ENCODE assay signal across 1 cellular context in the genomic region with DNA sequence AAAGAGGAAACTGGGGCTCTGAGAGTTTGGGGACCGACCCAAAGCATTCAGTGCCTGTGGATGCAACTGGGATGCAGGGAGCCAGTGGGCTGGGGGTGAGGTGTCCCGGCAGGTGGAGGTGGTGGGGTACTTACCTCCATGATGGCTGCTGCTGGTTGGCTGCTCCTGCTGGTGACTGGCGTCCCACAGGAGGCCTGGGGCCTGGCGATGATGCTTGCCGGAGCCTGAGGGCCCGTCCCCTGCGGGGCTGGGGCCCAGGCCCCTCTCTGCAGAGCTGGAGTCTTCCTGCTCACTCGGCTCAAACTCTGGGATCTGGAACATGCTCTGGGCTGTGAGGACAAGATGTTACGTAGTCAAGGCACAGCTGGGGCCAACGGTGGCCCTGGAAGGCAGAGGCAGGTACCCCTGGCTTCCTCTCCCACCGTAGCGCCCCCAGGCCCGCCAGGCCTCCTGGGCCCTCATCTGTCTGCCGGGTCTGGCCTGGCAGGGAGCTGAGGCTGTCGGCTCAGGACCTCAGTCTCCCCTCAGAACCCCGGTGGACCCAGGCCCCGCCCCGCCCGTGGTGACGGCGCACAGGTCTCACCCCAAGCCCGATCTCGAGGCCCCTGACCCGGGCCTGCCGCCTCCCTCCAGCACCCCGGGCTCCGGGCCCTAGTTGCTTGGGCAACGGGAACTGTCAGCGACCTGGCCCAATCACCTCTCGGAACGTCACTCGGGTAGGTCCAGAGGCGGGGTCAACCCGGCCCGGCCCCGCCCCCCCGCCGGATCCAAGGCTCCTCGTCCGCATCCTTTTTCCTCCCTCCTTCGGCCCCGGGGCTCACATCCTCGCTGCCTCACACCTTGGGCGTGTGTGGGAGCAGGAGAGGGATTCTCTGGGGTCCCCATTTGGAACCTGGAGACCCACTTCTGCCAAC.
TF ChIP-seq lines count a peak whose summit lies in the region.

A gene (minus strand): TSS at position 618 of the 914 bp plus-strand sequence. CDS start 297 bp downstream, at position 321.

TF ChIP-seq in HepG2, 621 proteins besides CTCF, POLR2A, EP300 and RAD21 (continued from another document and continues in another):
- TF ChIP-seq, protein P1, sequence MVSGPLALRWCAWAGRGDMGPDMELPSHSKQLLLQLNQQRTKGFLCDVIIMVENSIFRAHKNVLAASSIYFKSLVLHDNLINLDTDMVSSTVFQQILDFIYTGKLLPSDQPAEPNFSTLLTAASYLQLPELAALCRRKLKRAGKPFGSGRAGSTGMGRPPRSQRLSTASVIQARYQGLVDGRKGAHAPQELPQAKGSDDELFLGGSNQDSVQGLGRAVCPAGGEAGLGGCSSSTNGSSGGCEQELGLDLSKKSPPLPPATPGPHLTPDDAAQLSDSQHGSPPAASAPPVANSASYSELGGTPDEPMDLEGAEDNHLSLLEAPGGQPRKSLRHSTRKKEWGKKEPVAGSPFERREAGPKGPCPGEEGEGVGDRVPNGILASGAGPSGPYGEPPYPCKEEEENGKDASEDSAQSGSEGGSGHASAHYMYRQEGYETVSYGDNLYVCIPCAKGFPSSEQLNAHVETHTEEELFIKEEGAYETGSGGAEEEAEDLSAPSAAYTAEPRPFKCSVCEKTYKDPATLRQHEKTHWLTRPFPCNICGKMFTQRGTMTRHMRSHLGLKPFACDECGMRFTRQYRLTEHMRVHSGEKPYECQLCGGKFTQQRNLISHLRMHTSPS (CRISPR knock-in tag; IDR thresholded peaks at IDR 0.05; ENCODE audit: low read depth), result 0 out of 2 replicates have a peak, but pooled peaks have one; percentile 17
- TF ChIP-seq TAF15 (IDR thresholded peaks at IDR 0.05; ENCODE audit: low read depth, low read length, poor library complexity, severe bottlenecking) (peak; percentile 32), PHF21A (CRISPR knock-in tag; IDR thresholded peaks at IDR 0.05) (no peak), HHEX (CRISPR knock-in tag; IDR thresholded peaks at IDR 0.05) (no peak), YEATS2 (CRISPR knock-in tag; IDR thresholded peaks at IDR 0.05; ENCODE audit: borderline replicate concordance) (peak; percentile 16; the same call in 1 of the 2 replicates), KLF16 (CRISPR knock-in tag; IDR thresholded peaks at IDR 0.05) (0 out of 4 replicates have a peak, but pooled peaks of 1 of the 2 experiments have one; percentile 36), ZNF772 (CRISPR knock-in tag; IDR thresholded peaks at IDR 0.05) (no peak), MLLT10 (CRISPR knock-in tag; IDR thresholded peaks at IDR 0.05) (no peak), ZNF552 (CRISPR knock-in tag; IDR thresholded peaks at IDR 0.05; ENCODE audit: borderline replicate concordance) (no peak), CHD2 (IDR thresholded peaks at IDR 0.05; ENCODE audit: low read depth, low read length) (no peak), FOXC1 (CRISPR knock-in tag; IDR thresholded peaks at IDR 0.05; ENCODE audit: borderline replicate concordance) (peak; percentile 86), IRX3 (CRISPR knock-in tag; IDR thresholded peaks at IDR 0.05; ENCODE audit: borderline replicate concordance, low read depth) (no peak), KDM3A (CRISPR knock-in tag; IDR thresholded peaks at IDR 0.05; ENCODE audit: low read depth) (no peak), RCOR2 (CRISPR knock-in tag; IDR thresholded peaks at IDR 0.05) (no peak), ADNP (CRISPR knock-in tag; IDR thresholded peaks at IDR 0.05) (no peak), HES4 (CRISPR knock-in tag; IDR thresholded peaks at IDR 0.05; ENCODE audit: borderline replicate concordance) (no peak), PAWR (CRISPR knock-in tag; IDR thresholded peaks at IDR 0.05; ENCODE audit: borderline replicate concordance) (0 out of 2 replicates have a peak, but pooled peaks have one; percentile 10), ZNF629 (CRISPR knock-in tag; conservative IDR thresholded peaks at IDR 0.05) (no peak), U2AF2 (IDR thresholded peaks at IDR 0.05; ENCODE audit: low read depth, low read length) (peak; percentile 97), SMARCE1 (IDR thresholded peaks at IDR 0.05; ENCODE audit: borderline replicate concordance) (no peak), ZFX (CRISPR knock-in tag; IDR thresholded peaks at IDR 0.05; ENCODE audit: low read depth) (peak; percentile 87), HIVEP1 (CRISPR knock-in tag; IDR thresholded peaks at IDR 0.05) (no peak; the same call in 1 of the 2 replicates), ZNF367 (CRISPR knock-in tag; IDR thresholded peaks at IDR 0.05; ENCODE audit: borderline replicate concordance) (no peak), CEBPB (IDR thresholded peaks at IDR 0.05; ENCODE audit: borderline replicate concordance, low read depth, low read length) (no peak), ZNF598 (CRISPR knock-in tag; IDR thresholded peaks at IDR 0.05; ENCODE audit: borderline replicate concordance) (no peak), NR2C2 (CRISPR knock-in tag; IDR thresholded peaks at IDR 0.05; ENCODE audit: borderline replicate concordance) (no peak), TRIM24 (CRISPR knock-in tag; IDR thresholded peaks at IDR 0.05) (no peak), CREB1 (IDR thresholded peaks at IDR 0.05) (peak; percentile 83), CREB1 (CRISPR knock-in tag; IDR thresholded peaks at IDR 0.05) (peak; percentile 93)
- TF ChIP-seq, protein P2, sequence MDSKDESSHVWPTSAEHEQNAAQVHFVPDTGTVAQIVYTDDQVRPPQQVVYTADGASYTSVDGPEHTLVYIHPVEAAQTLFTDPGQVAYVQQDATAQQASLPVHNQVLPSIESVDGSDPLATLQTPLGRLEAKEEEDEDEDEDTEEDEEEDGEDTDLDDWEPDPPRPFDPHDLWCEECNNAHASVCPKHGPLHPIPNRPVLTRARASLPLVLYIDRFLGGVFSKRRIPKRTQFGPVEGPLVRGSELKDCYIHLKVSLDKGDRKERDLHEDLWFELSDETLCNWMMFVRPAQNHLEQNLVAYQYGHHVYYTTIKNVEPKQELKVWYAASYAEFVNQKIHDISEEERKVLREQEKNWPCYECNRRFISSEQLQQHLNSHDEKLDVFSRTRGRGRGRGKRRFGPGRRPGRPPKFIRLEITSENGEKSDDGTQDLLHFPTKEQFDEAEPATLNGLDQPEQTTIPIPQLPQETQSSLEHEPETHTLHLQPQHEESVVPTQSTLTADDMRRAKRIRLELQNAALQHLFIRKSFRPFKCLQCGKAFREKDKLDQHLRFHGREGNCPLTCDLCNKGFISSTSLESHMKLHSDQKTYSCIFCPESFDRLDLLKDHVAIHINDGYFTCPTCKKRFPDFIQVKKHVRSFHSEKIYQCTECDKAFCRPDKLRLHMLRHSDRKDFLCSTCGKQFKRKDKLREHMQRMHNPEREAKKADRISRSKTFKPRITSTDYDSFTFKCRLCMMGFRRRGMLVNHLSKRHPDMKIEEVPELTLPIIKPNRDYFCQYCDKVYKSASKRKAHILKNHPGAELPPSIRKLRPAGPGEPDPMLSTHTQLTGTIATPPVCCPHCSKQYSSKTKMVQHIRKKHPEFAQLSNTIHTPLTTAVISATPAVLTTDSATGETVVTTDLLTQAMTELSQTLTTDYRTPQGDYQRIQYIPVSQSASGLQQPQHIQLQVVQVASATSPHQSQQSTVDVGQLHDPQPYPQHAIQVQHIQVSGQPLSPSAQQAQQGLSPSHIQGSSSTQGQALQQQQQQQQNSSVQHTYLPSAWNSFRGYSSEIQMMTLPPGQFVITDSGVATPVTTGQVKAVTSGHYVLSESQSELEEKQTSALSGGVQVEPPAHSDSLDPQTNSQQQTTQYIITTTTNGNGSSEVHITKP (CRISPR knock-in tag; IDR thresholded peaks at IDR 0.05; ENCODE audit: low read depth), result no peak
- TF ChIP-seq, protein P3, sequence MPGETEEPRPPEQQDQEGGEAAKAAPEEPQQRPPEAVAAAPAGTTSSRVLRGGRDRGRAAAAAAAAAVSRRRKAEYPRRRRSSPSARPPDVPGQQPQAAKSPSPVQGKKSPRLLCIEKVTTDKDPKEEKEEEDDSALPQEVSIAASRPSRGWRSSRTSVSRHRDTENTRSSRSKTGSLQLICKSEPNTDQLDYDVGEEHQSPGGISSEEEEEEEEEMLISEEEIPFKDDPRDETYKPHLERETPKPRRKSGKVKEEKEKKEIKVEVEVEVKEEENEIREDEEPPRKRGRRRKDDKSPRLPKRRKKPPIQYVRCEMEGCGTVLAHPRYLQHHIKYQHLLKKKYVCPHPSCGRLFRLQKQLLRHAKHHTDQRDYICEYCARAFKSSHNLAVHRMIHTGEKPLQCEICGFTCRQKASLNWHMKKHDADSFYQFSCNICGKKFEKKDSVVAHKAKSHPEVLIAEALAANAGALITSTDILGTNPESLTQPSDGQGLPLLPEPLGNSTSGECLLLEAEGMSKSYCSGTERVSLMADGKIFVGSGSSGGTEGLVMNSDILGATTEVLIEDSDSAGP (CRISPR knock-in tag; IDR thresholded peaks at IDR 0.05; ENCODE audit: borderline replicate concordance), result peak; percentile 32; the same call in 1 of the 2 replicates
- TF ChIP-seq, protein P4, sequence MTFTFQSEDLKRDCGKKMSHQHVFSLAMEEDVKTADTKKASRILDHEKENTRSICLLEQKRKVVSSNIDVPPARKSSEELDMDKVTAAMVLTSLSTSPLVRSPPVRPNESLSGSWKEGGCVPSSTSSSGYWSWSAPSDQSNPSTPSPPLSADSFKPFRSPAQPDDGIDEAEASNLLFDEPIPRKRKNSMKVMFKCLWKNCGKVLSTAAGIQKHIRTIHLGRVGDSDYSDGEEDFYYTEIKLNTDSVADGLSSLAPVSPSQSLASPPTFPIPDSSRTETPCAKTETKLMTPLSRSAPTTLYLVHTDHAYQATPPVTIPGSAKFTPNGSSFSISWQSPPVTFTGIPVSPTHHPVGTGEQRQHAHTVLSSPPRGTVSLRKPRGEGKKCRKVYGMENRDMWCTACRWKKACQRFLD (CRISPR knock-in tag; IDR thresholded peaks at IDR 0.05; ENCODE audit: borderline replicate concordance), result no peak; the same call in 1 of the 2 replicates
- TF ChIP-seq, protein P5, sequence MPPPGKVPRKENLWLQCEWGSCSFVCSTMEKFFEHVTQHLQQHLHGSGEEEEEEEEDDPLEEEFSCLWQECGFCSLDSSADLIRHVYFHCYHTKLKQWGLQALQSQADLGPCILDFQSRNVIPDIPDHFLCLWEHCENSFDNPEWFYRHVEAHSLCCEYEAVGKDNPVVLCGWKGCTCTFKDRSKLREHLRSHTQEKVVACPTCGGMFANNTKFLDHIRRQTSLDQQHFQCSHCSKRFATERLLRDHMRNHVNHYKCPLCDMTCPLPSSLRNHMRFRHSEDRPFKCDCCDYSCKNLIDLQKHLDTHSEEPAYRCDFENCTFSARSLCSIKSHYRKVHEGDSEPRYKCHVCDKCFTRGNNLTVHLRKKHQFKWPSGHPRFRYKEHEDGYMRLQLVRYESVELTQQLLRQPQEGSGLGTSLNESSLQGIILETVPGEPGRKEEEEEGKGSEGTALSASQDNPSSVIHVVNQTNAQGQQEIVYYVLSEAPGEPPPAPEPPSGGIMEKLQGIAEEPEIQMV (CRISPR knock-in tag; IDR thresholded peaks at IDR 0.05; ENCODE audit: low read depth), result no peak
- TF ChIP-seq, protein P6, sequence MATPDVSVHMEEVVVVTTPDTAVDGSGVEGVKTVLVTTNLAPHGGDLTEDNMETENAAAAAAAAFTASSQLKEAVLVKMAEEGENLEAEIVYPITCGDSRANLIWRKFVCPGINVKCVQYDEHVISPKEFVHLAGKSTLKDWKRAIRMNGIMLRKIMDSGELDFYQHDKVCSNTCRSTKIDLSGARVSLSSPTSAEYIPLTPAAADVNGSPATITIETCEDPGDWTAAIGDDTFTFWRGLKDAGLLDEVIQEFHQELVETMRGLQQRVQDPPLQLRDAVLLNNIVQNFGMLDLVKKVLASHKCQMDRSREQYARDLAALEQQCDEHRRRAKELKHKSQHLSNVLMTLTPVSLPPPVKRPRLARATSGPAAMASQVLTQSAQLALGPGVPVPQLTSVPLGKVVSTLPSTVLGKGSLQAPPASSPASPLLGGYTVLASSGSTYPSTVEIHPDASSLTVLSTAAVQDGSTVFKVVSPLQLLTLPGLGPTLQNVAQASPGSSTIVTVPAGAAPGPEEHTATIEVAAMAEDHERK (CRISPR knock-in tag; IDR thresholded peaks at IDR 0.05; ENCODE audit: low read depth), result no peak
- TF ChIP-seq, protein P7, sequence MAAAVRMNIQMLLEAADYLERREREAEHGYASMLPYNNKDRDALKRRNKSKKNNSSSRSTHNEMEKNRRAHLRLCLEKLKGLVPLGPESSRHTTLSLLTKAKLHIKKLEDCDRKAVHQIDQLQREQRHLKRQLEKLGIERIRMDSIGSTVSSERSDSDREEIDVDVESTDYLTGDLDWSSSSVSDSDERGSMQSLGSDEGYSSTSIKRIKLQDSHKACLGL (CRISPR knock-in tag; IDR thresholded peaks at IDR 0.05), result no peak; the same call in 1 of the 2 replicates
- TF ChIP-seq, protein P8, sequence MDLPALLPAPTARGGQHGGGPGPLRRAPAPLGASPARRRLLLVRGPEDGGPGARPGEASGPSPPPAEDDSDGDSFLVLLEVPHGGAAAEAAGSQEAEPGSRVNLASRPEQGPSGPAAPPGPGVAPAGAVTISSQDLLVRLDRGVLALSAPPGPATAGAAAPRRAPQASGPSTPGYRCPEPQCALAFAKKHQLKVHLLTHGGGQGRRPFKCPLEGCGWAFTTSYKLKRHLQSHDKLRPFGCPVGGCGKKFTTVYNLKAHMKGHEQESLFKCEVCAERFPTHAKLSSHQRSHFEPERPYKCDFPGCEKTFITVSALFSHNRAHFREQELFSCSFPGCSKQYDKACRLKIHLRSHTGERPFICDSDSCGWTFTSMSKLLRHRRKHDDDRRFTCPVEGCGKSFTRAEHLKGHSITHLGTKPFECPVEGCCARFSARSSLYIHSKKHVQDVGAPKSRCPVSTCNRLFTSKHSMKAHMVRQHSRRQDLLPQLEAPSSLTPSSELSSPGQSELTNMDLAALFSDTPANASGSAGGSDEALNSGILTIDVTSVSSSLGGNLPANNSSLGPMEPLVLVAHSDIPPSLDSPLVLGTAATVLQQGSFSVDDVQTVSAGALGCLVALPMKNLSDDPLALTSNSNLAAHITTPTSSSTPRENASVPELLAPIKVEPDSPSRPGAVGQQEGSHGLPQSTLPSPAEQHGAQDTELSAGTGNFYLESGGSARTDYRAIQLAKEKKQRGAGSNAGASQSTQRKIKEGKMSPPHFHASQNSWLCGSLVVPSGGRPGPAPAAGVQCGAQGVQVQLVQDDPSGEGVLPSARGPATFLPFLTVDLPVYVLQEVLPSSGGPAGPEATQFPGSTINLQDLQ (CRISPR knock-in tag; IDR thresholded peaks at IDR 0.05), result no peak
- TF ChIP-seq, protein P9, sequence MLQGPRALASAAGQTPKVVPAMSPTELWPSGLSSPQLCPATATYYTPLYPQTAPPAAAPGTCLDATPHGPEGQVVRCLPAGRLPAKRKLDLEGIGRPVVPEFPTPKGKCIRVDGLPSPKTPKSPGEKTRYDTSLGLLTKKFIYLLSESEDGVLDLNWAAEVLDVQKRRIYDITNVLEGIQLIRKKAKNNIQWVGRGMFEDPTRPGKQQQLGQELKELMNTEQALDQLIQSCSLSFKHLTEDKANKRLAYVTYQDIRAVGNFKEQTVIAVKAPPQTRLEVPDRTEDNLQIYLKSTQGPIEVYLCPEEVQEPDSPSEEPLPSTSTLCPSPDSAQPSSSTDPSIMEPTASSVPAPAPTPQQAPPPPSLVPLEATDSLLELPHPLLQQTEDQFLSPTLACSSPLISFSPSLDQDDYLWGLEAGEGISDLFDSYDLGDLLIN (CRISPR knock-in tag; IDR thresholded peaks at IDR 0.05; ENCODE audit: borderline replicate concordance), result no peak
- TF ChIP-seq, protein P10, sequence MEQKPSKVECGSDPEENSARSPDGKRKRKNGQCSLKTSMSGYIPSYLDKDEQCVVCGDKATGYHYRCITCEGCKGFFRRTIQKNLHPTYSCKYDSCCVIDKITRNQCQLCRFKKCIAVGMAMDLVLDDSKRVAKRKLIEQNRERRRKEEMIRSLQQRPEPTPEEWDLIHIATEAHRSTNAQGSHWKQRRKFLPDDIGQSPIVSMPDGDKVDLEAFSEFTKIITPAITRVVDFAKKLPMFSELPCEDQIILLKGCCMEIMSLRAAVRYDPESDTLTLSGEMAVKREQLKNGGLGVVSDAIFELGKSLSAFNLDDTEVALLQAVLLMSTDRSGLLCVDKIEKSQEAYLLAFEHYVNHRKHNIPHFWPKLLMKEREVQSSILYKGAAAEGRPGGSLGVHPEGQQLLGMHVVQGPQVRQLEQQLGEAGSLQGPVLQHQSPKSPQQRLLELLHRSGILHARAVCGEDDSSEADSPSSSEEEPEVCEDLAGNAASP (CRISPR knock-in tag; IDR thresholded peaks at IDR 0.05; ENCODE audit: borderline replicate concordance), result no peak
